ENCODE assay signal across 8 cellular contexts in genomic region chr9:95505676-95506437, GRCh38. TPM values are rescaled to one million over a fixed set of nuclear protein-coding genes. Genes with fewer than 3 reads are reported as not detected.
DNase-seq lines count a peak whose midpoint lies in the region; ATAC-seq, FAIRE-seq and TF ChIP-seq lines count a peak whose summit lies in the region.

No MANE protein-coding gene starts in this region.

- no peaks in the 10 kb centered on the region for H3K27me3 ChIP-seq in pancreas

- 0 to 1% methylated on average over 64 to 82 of the region's 84 CpGs for WGBS in pancreas, 2 donors

- no peak for TF ChIP-seq CTCF in pancreas (IDR thresholded peaks at IDR 0.05)

- ATAC-seq in pancreas: peak in 2 of 4 donors; percentile 10 to 24

- intact Hi-C loops in head of caudate nucleus (cut with DNase I) (loop anchor here (5.0 kb wide), 1 partner anchor 44 kb away; no protein-coding TSS in a partner anchor), pancreas (cut with DNase I) (no loop called here)

- FAIRE-seq in pancreas (lab: Jason Lieb, UNC): no peak

- H3K9me3 ChIP-seq in pancreas: no peaks in the 10 kb centered on the region

- peaks cover 0 to 20% (median 15%) of the 10 kb centered on the region in 3 donors for H3K4me1 ChIP-seq in pancreas

- peak overlapping the region; percentile 76 to 94 (median 86) for H3K27ac ChIP-seq in pancreas

- no peaks in the 10 kb centered on the region for H3K36me3 ChIP-seq in pancreas

- H3K4me3 ChIP-seq in pancreas: peak overlapping the region; percentile 62 to 84 (median 74)

- peak; percentile 59 for DNase-seq in EL
- peak; percentile 48 for DNase-seq in HCEC 1CT
- peak; percentile 57 for DNase-seq in NCI-H510A (lab: John Stamatoyannopoulos, UW)
- peak; percentile 37 for DNase-seq in activated naive CD4-positive, alpha-beta T cell treated with anti-CD3 and anti-CD28 coated beads, Interleukin-2, amount 50 U/mL, for 16 hours
- peak in 38 of 42 donors; percentile 42 to 86 (median 66) for DNase-seq in head of caudate nucleus
- peak in 5 of 6 donors; percentile 52 to 79 (median 61) for DNase-seq in pancreas
- no peak for DNase-seq in activated CD4-positive, CD25-positive, alpha-beta regulatory T cell (lab: John Stamatoyannopoulos, UW)
- no peak for DNase-seq in NCI-H187 (lab: John Stamatoyannopoulos, UW)

RNA-seq across cellular contexts. Expression of gene PTCH1, which starts 10.9 kb away (rescaled TPM):
- total RNA-seq in pancreas: 10 to 100 TPM; 11.6 to 22.6 (median 16.5) TPM
- 1 to 10 TPM; 5.4 to 7.2 TPM for polyA plus RNA-seq in pancreas

Comparison
In these comparisons a context has a peak if more than half of its experiments do, and no peak if none do; other contexts are left out.
1. DNase-seq: peak in EL (single experiment), HCEC 1CT (single experiment), NCI-H510A (single experiment), activated naive CD4-positive, alpha-beta T cell treated with anti-CD3 and anti-CD28 coated beads, Interleukin-2, amount 50 U/mL, for 16 hours (single experiment), head of caudate nucleus (38 of 42) and pancreas (5 of 6); none in activated CD4-positive, CD25-positive, alpha-beta regulatory T cell (0 of 4) and NCI-H187 (0 of 2).